Comparison of ENCODE assay signal across 1 cellular context in the genomic region with DNA sequence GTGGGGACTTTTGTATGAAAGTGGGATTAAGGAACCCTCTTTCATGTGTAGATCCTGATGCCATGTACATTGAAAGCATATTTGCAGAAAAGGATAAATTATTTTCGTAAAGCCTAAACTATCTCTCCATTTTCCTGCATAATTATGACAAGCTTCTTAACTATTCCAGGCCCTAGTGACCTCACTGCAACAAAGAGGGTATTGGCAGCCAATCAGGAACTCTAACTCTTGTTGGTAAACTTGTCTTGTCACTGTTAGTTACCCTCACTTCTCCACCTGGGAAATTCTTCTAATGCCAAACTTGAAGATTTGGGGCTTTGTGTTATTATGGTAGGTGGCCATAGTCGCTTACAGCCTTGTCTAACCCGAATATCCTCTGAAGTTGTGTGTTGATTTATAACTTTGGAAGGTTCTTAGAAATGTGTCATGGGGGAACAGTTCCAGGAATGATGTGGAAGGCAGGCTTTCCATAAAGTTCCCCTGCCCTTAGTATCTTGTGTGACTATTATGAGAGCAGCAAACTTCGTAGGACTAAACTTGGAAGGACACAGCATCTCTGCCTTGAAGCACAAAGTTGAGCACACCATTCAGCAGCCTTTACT.
TF ChIP-seq lines count a peak whose summit lies in the region.

No MANE protein-coding gene starts in this region.

TF ChIP-seq in K562, 482 proteins besides CTCF, POLR2A, EP300 and RAD21:
- TF ChIP-seq STAT5A (IDR thresholded peaks at IDR 0.05; ENCODE audit: borderline replicate concordance, low read length) (0 out of 2 replicates have a peak, but pooled peaks have one; percentile 27), SMARCA5 (IDR thresholded peaks at IDR 0.05) (no peak), ZNF444 (CRISPR knock-in tag; IDR thresholded peaks at IDR 0.05) (no peak), ZNF766 (CRISPR knock-in tag; conservative IDR thresholded peaks at IDR 0.05) (no peak), MEIS2 (IDR thresholded peaks at IDR 0.05; ENCODE audit: partially characterized antibody) (peak; percentile 96), SAP30 (IDR thresholded peaks at IDR 0.05; ENCODE audit: borderline replicate concordance, insufficient read depth, low read depth, low read length, poor library complexity, severe bottlenecking) (no peak), POLR2B (IDR thresholded peaks at IDR 0.05; ENCODE audit: low read depth, partially characterized antibody) (no peak), ZNF644 (tag; IDR thresholded peaks at IDR 0.05; ENCODE audit: low read depth) (no peak), ZNF76 (CRISPR knock-in tag; IDR thresholded peaks at IDR 0.05; ENCODE audit: borderline replicate concordance) (no peak), SRSF1 (IDR thresholded peaks at IDR 0.05; ENCODE audit: low read depth, low read length) (no peak), ZNF347 (CRISPR knock-in tag; IDR thresholded peaks at IDR 0.05; ENCODE audit: low read depth) (no peak), ATF1 (CRISPR knock-in tag; IDR thresholded peaks at IDR 0.05) (no peak), ATF1 (tag; IDR thresholded peaks at IDR 0.05) (peak; percentile 15; the same call in 1 of the 2 replicates), EHMT2 (IDR thresholded peaks at IDR 0.05) (0 out of 2 replicates have a peak, but pooled peaks have one; percentile 10), DACH1 (IDR thresholded peaks at IDR 0.05; ENCODE audit: partially characterized antibody) (no peak), CSDE1 (IDR thresholded peaks at IDR 0.05) (no peak), ZNF174 (CRISPR knock-in tag; IDR thresholded peaks at IDR 0.05) (no peak), HEY1 (CRISPR knock-in tag; IDR thresholded peaks at IDR 0.05; ENCODE audit: borderline replicate concordance) (no peak), ZNF3 (CRISPR knock-in tag; IDR thresholded peaks at IDR 0.05) (no peak), ZNF184 (CRISPR knock-in tag; IDR thresholded peaks at IDR 0.05) (no peak), PURB (CRISPR knock-in tag; IDR thresholded peaks at IDR 0.05; ENCODE audit: low read depth) (no peak), MCM2 (IDR thresholded peaks at IDR 0.05; ENCODE audit: low read depth) (no peak), NFXL1 (CRISPR knock-in tag; IDR thresholded peaks at IDR 0.05) (no peak), KDM2B (CRISPR knock-in tag; IDR thresholded peaks at IDR 0.05) (no peak)
- TF ChIP-seq, protein P1, sequence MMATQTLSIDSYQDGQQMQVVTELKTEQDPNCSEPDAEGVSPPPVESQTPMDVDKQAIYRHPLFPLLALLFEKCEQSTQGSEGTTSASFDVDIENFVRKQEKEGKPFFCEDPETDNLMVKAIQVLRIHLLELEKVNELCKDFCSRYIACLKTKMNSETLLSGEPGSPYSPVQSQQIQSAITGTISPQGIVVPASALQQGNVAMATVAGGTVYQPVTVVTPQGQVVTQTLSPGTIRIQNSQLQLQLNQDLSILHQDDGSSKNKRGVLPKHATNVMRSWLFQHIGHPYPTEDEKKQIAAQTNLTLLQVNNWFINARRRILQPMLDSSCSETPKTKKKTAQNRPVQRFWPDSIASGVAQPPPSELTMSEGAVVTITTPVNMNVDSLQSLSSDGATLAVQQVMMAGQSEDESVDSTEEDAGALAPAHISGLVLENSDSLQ (IDR thresholded peaks at IDR 0.05) = peak; percentile 87
- TF ChIP-seq, protein P2, sequence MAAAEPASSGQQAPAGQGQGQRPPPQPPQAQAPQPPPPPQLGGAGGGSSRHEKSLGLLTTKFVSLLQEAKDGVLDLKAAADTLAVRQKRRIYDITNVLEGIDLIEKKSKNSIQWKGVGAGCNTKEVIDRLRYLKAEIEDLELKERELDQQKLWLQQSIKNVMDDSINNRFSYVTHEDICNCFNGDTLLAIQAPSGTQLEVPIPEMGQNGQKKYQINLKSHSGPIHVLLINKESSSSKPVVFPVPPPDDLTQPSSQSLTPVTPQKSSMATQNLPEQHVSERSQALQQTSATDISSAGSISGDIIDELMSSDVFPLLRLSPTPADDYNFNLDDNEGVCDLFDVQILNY (CRISPR knock-in tag; IDR thresholded peaks at IDR 0.05) = no peak
- TF ChIP-seq, protein P3, sequence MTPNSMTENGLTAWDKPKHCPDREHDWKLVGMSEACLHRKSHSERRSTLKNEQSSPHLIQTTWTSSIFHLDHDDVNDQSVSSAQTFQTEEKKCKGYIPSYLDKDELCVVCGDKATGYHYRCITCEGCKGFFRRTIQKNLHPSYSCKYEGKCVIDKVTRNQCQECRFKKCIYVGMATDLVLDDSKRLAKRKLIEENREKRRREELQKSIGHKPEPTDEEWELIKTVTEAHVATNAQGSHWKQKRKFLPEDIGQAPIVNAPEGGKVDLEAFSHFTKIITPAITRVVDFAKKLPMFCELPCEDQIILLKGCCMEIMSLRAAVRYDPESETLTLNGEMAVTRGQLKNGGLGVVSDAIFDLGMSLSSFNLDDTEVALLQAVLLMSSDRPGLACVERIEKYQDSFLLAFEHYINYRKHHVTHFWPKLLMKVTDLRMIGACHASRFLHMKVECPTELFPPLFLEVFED (CRISPR knock-in tag; conservative IDR thresholded peaks at IDR 0.05) = no peak
- TF ChIP-seq, protein P4, sequence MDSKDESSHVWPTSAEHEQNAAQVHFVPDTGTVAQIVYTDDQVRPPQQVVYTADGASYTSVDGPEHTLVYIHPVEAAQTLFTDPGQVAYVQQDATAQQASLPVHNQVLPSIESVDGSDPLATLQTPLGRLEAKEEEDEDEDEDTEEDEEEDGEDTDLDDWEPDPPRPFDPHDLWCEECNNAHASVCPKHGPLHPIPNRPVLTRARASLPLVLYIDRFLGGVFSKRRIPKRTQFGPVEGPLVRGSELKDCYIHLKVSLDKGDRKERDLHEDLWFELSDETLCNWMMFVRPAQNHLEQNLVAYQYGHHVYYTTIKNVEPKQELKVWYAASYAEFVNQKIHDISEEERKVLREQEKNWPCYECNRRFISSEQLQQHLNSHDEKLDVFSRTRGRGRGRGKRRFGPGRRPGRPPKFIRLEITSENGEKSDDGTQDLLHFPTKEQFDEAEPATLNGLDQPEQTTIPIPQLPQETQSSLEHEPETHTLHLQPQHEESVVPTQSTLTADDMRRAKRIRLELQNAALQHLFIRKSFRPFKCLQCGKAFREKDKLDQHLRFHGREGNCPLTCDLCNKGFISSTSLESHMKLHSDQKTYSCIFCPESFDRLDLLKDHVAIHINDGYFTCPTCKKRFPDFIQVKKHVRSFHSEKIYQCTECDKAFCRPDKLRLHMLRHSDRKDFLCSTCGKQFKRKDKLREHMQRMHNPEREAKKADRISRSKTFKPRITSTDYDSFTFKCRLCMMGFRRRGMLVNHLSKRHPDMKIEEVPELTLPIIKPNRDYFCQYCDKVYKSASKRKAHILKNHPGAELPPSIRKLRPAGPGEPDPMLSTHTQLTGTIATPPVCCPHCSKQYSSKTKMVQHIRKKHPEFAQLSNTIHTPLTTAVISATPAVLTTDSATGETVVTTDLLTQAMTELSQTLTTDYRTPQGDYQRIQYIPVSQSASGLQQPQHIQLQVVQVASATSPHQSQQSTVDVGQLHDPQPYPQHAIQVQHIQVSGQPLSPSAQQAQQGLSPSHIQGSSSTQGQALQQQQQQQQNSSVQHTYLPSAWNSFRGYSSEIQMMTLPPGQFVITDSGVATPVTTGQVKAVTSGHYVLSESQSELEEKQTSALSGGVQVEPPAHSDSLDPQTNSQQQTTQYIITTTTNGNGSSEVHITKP (IDR thresholded peaks at IDR 0.05; ENCODE audit: partially characterized antibody) = peak; percentile 44
- TF ChIP-seq, protein P5, sequence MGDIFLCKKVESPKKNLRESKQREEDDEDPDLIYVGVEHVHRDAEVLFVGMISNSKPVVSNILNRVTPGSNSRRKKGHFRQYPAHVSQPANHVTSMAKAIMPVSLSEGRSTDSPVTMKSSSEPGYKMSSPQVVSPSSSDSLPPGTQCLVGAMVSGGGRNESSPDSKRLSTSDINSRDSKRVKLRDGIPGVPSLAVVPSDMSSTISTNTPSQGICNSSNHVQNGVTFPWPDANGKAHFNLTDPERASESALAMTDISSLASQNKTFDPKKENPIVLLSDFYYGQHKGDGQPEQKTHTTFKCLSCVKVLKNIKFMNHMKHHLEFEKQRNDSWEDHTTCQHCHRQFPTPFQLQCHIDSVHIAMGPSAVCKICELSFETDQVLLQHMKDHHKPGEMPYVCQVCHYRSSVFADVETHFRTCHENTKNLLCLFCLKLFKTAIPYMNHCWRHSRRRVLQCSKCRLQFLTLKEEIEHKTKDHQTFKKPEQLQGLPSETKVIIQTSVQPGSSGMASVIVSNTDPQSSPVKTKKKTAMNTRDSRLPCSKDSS (IDR thresholded peaks at IDR 0.05; ENCODE audit: low read depth, partially characterized antibody) = no peak
- TF ChIP-seq, protein P6, sequence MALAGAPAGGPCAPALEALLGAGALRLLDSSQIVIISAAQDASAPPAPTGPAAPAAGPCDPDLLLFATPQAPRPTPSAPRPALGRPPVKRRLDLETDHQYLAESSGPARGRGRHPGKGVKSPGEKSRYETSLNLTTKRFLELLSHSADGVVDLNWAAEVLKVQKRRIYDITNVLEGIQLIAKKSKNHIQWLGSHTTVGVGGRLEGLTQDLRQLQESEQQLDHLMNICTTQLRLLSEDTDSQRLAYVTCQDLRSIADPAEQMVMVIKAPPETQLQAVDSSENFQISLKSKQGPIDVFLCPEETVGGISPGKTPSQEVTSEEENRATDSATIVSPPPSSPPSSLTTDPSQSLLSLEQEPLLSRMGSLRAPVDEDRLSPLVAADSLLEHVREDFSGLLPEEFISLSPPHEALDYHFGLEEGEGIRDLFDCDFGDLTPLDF (CRISPR knock-in tag; IDR thresholded peaks at IDR 0.05) = no peak
- TF ChIP-seq, protein P7, sequence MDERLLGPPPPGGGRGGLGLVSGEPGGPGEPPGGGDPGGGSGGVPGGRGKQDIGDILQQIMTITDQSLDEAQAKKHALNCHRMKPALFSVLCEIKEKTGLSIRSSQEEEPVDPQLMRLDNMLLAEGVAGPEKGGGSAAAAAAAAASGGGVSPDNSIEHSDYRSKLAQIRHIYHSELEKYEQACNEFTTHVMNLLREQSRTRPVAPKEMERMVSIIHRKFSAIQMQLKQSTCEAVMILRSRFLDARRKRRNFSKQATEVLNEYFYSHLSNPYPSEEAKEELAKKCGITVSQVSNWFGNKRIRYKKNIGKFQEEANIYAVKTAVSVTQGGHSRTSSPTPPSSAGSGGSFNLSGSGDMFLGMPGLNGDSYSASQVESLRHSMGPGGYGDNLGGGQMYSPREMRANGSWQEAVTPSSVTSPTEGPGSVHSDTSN (CRISPR knock-in tag; IDR thresholded peaks at IDR 0.05; ENCODE audit: low read depth) = no peak
- TF ChIP-seq, protein P7 (tag; conservative IDR thresholded peaks at IDR 0.05; ENCODE audit: low read depth) = peak; percentile 72
